ENCODE assay signal across 28 cellular contexts in the genomic region with DNA sequence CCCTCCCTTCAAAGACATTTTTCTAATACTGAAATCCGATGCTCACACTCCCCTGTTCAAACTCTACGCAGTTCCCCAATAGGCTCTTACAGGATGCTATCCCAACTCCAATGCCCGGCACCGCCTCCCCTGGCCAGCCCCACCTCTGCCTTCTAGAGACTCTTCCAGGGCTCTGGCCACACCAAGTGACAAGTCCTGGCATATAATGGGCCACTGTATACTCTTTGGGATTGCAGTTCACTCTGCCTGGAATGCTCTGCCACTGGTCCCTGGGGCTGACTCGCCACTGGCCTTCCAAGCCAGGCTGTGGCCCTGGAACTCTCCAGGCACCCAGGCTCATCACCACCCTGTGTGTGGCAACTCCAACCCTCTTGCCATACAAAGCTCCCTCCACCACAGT. TPM values are rescaled to one million over a fixed set of nuclear protein-coding genes. Genes with fewer than 3 reads are reported as not detected.
DNase-seq lines count a peak whose midpoint lies in the region; ATAC-seq and TF ChIP-seq lines count a peak whose summit lies in the region.
"Had no signal": no experiment of that assay in that cellular context is flagged by ENCODE, and none has a peak within 500 bp of the region (broad histone marks: within the 10 kb centered on the region; RNA-seq: fewer than 3 reads in every experiment).

No MANE protein-coding gene starts in this region.

- no peak for TF ChIP-seq POLR2A in upper lobe of left lung (IDR thresholded peaks at IDR 0.05)

- DNase-seq in NCI-H2171 treated with DMSO at 0.1 percent for 48 hours (lab: John Stamatoyannopoulos, UW) = peak; percentile 20
- no peak for DNase-seq in NCI-H2171 (lab: John Stamatoyannopoulos, UW)
- peak; percentile 56 for DNase-seq in NCI-H2196 treated with DMSO at 0.1 percent for 48 hours (lab: John Stamatoyannopoulos, UW; ENCODE audit: unreplicated experiment)
- peak; percentile 42 for DNase-seq in myocyte (ENCODE audit: low read depth)
- no peak for DNase-seq in upper lobe of left lung
- no peak for DNase-seq in NCI-H526 treated with DMSO at 0.1 percent for 48 hours (lab: John Stamatoyannopoulos, UW)
- DNase-seq in left lung = no peak
- DNase-seq: activated CD4-positive, alpha-beta T cell treated with anti-CD3 and anti-CD28 coated beads, Interleukin-2, amount 10 ng/mL, durations not matched to agents 24 days and 14 days; anterior cingulate cortex; cortex of kidney; endodermal cell; foreskin melanocyte; left ventricle myocardium inferior; midbrain; natural killer cell; stimulated activated CD4-positive, alpha-beta T cell treated with anti-CD3 and anti-CD28 coated beads, Interleukin-15, amount 100 ng/mL, for 24 hours; stimulated activated naive CD8-positive, alpha-beta T cell treated with anti-CD3 and anti-CD28 coated beads, Interleukin-15, amount 100 ng/mL, for 72 hours; trophoblast cell had no signal

- H3K4me1 ChIP-seq in upper lobe of left lung (peaks cover 14 to 40% (median 32%) of the 10 kb centered on the region in 4 donors), left lung (peaks cover 6 to 55% of the 10 kb centered on the region in 2 donors)

- H3K36me3 ChIP-seq in upper lobe of left lung = no peaks in the 10 kb centered on the region
- peaks cover 0 to 12% of the 10 kb centered on the region in 2 donors for H3K36me3 ChIP-seq in left lung
- H3K36me3 ChIP-seq: BLaER1, cardiac muscle cell, left ventricle myocardium inferior had no signal

- intact Hi-C loops in left lung (cut with DNase I) = no loop called here

- TF ChIP-seq EP300 in upper lobe of left lung (IDR thresholded peaks at IDR 0.05) = no peak

- WGBS in upper lobe of left lung, 2 donors = 85 to 91% methylated on average over 5 of the region's 5 CpGs

- H3K27ac ChIP-seq in upper lobe of left lung (peak overlapping the region in 3 of 4 donors; percentile 43 to 55 (median 49)), left lung (no peak overlapping the region)
- H3K27ac ChIP-seq: BLaER1, cardiac muscle cell, esophagus muscularis mucosa, hepatocyte, left ventricle myocardium inferior, SK-N-MC had no signal

- H3K27me3 ChIP-seq in upper lobe of left lung (no peaks in the 10 kb centered on the region), left lung (no peaks in the 10 kb centered on the region)
- H3K27me3 ChIP-seq: BLaER1, cardiac muscle cell, esophagus muscularis mucosa, hepatocyte had no signal

- H3K9me3 ChIP-seq in upper lobe of left lung (no peaks in the 10 kb centered on the region), left lung (no peaks in the 10 kb centered on the region)
- H3K9me3 ChIP-seq: BLaER1, esophagus muscularis mucosa, HAP-1, left ventricle myocardium inferior had no signal

- no peak for TF ChIP-seq CTCF in upper lobe of left lung (IDR thresholded peaks at IDR 0.05)
- no peak for TF ChIP-seq CTCF in left lung (IDR thresholded peaks at IDR 0.05)

- no peak for ATAC-seq in upper lobe of left lung (ENCODE audit: low FRiP score in 2 of 2)
- ATAC-seq in HG02588 (IDR thresholded peaks at IDR 0.05; ENCODE audit: unreplicated experiment) = no peak
- ATAC-seq in left lung = no peak
- ATAC-seq: activated naive CD4-positive, alpha-beta T cell treated with anti-CD3 and anti-CD28 coated beads, Interleukin-2, amount 50 U/mL, for 72 hours; GM12878; natural killer cell; sciatic nerve; stimulated activated naive CD8-positive, alpha-beta T cell treated with anti-CD3 and anti-CD28 coated beads, Interleukin-15, amount 100 ng/mL, for 72 hours had no signal

- H3K4me3 ChIP-seq in upper lobe of left lung (no peak overlapping the region), left lung (no peak overlapping the region)
- H3K4me3 ChIP-seq: BLaER1, cardiac muscle cell, esophagus muscularis mucosa, GM12878, HAP-1, hepatocyte, left ventricle myocardium inferior, SK-N-MC had no signal

RNA-seq across cellular contexts. Expression of gene BRI3, which starts 3.1 kb away (rescaled TPM):
- total RNA-seq in myocyte = 73.8 and 101 TPM in 2 replicates
- 561 TPM for polyA plus RNA-seq in myocyte (2012)
- total RNA-seq in upper lobe of left lung = 100 to 1,000 TPM; 113 to 703 (median 143) TPM
- 100 to 1,000 TPM; 448 to 505 TPM for total RNA-seq in left lung

RNA-seq across cellular contexts. Expression of gene TECPR1, which starts 26.4 kb away (rescaled TPM):
- total RNA-seq in myocyte (62.5 and 108 TPM in 2 replicates), upper lobe of left lung (100 to 1,000 TPM in 1 of 6 donors, 10 to 100 TPM in 5; 16.6 to 101 (median 55.0) TPM), left lung (10 to 100 TPM; 40.0 to 67.4 TPM)
- 35.7 TPM for polyA plus RNA-seq in myocyte (2012)

Comparison
In these comparisons a context has a peak if more than half of its experiments do, and no peak if none do; other contexts are left out.
1. DNase-seq: peak in NCI-H2171 treated with DMSO at 0.1 percent for 48 hours (single experiment), NCI-H2196 treated with DMSO at 0.1 percent for 48 hours (single experiment) and myocyte (single experiment); none in NCI-H2171 (single experiment), upper lobe of left lung (0 of 2), NCI-H526 treated with DMSO at 0.1 percent for 48 hours (single experiment) and left lung (0 of 2).
2. H3K27ac ChIP-seq: peak in upper lobe of left lung (3 of 4); none in left lung (0 of 2).